1 cellular context compared by ENCODE assay signal in the genomic region with DNA sequence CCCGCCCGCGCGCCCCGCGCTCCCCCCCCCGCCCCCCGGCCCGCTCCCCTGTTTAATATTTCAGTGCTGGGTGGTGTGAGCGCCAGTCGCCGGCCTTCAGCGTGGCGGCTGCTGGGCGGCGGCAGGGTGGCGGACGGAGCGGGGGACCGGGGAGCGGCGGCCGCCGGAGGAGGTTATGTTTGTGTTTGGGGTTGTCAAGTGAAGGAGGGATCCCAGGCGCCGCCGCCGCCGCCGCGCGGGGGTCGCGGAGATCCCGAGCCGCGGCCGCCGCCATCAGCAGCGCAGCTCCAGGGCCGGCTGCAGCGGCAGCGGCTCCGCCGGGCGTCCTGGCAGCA.
TF ChIP-seq lines count a peak whose summit lies in the region.

A gene (plus strand): TSS at position 82 of the 335 bp plus-strand sequence. CDS start 3,317 bp downstream, outside the sequence.

TF ChIP-seq in K562, 482 proteins besides CTCF, POLR2A, EP300 and RAD21 (continued from another document and continues in another):
- TF ChIP-seq, protein P1, sequence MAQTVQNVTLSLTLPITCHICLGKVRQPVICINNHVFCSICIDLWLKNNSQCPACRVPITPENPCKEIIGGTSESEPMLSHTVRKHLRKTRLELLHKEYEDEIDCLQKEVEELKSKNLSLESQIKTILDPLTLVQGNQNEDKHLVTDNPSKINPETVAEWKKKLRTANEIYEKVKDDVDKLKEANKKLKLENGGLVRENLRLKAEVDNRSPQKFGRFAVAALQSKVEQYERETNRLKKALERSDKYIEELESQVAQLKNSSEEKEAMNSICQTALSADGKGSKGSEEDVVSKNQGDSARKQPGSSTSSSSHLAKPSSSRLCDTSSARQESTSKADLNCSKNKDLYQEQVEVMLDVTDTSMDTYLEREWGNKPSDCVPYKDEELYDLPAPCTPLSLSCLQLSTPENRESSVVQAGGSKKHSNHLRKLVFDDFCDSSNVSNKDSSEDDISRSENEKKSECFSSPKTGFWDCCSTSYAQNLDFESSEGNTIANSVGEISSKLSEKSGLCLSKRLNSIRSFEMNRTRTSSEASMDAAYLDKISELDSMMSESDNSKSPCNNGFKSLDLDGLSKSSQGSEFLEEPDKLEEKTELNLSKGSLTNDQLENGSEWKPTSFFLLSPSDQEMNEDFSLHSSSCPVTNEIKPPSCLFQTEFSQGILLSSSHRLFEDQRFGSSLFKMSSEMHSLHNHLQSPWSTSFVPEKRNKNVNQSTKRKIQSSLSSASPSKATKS (CRISPR knock-in tag; IDR thresholded peaks at IDR 0.05), result no peak
- TF ChIP-seq YY1 (IDR thresholded peaks at IDR 0.05; ENCODE audit: borderline replicate concordance in 1 of 3, control insufficient read depth in 1 of 3, extremely low read depth in 1 of 3, insufficient read depth in 3 of 3, insufficient read length in 1 of 3, insufficient replicate concordance in 2 of 3, low read depth in 1 of 3, low read length in 2 of 3) (peak in 1 of 3 experiments; percentile 67), LCOR (CRISPR knock-in tag; IDR thresholded peaks at IDR 0.05) (no peak), NFYB (IDR thresholded peaks at IDR 0.05; ENCODE audit: extremely low read depth, insufficient read length) (no peak), E2F3 (CRISPR knock-in tag; IDR thresholded peaks at IDR 0.05) (no peak), BRD9 (IDR thresholded peaks at IDR 0.05; ENCODE audit: low read depth, partially characterized antibody) (no peak), BCOR (IDR thresholded peaks at IDR 0.05) (no peak), SAP30 (IDR thresholded peaks at IDR 0.05; ENCODE audit: borderline replicate concordance, insufficient read depth, low read depth, low read length, poor library complexity, severe bottlenecking) (peak; percentile 30), NFRKB (IDR thresholded peaks at IDR 0.05; ENCODE audit: low read depth) (no peak), TCF7 (IDR thresholded peaks at IDR 0.05; ENCODE audit: borderline replicate concordance) (no peak), PHF8 (IDR thresholded peaks at IDR 0.05; ENCODE audit: borderline replicate concordance, low read length) (peak; percentile 39; the same call in 1 of the 2 replicates), ZBTB1 (CRISPR knock-in tag; IDR thresholded peaks at IDR 0.05; ENCODE audit: borderline replicate concordance, low read depth) (no peak), ZNF644 (tag; IDR thresholded peaks at IDR 0.05; ENCODE audit: low read depth) (no peak), NONO (IDR thresholded peaks at IDR 0.05; ENCODE audit: low read depth in 2 of 2, low read length in 1 of 2) (peak in 1 of 2 experiments; percentile 32; a peak in 1 of 4 replicates), ZNF445 (CRISPR knock-in tag; IDR thresholded peaks at IDR 0.05; ENCODE audit: low read depth) (no peak), PCBP1 (IDR thresholded peaks at IDR 0.05; ENCODE audit: low read depth, low read length, poor library complexity, severe bottlenecking) (no peak), HNRNPK (IDR thresholded peaks at IDR 0.05; ENCODE audit: low read depth, low read length, poor library complexity, severe bottlenecking) (peak; percentile 8), SNRNP70 (optimal IDR thresholded peaks at IDR 0.05; ENCODE audit: low read depth, low read length) (no peak), ELF1 (tag; IDR thresholded peaks at IDR 0.05) (no peak), ARHGAP35 (IDR thresholded peaks at IDR 0.05; ENCODE audit: partially characterized antibody) (no peak), ERF (CRISPR knock-in tag; IDR thresholded peaks at IDR 0.05) (no peak), HEY1 (CRISPR knock-in tag; IDR thresholded peaks at IDR 0.05; ENCODE audit: borderline replicate concordance) (no peak), MAFF (IDR thresholded peaks at IDR 0.05; ENCODE audit: low read length) (no peak)
- TF ChIP-seq, protein P2, sequence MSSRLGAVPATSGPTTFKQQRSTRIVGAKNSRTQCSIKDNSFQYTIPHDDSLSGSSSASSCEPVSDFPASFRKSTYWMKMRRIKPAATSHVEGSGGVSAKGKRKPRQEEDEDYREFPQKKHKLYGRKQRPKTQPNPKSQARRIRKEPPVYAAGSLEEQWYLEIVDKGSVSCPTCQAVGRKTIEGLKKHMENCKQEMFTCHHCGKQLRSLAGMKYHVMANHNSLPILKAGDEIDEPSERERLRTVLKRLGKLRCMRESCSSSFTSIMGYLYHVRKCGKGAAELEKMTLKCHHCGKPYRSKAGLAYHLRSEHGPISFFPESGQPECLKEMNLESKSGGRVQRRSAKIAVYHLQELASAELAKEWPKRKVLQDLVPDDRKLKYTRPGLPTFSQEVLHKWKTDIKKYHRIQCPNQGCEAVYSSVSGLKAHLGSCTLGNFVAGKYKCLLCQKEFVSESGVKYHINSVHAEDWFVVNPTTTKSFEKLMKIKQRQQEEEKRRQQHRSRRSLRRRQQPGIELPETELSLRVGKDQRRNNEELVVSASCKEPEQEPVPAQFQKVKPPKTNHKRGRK (tag; IDR thresholded peaks at IDR 0.05), result no peak
- TF ChIP-seq, protein P3, sequence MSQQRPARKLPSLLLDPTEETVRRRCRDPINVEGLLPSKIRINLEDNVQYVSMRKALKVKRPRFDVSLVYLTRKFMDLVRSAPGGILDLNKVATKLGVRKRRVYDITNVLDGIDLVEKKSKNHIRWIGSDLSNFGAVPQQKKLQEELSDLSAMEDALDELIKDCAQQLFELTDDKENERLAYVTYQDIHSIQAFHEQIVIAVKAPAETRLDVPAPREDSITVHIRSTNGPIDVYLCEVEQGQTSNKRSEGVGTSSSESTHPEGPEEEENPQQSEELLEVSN (IDR thresholded peaks at IDR 0.05; ENCODE audit: borderline replicate concordance in 1 of 2, extremely low read depth in 1 of 2, insufficient read depth in 1 of 2, insufficient read length in 1 of 2, low read depth in 1 of 2, low read length in 1 of 2, poor library complexity in 1 of 2, severe bottlenecking in 1 of 2), result no peak
- TF ChIP-seq, protein P4, sequence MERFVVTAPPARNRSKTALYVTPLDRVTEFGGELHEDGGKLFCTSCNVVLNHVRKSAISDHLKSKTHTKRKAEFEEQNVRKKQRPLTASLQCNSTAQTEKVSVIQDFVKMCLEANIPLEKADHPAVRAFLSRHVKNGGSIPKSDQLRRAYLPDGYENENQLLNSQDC (CRISPR knock-in tag; IDR thresholded peaks at IDR 0.05), result no peak
- TF ChIP-seq, protein P5, sequence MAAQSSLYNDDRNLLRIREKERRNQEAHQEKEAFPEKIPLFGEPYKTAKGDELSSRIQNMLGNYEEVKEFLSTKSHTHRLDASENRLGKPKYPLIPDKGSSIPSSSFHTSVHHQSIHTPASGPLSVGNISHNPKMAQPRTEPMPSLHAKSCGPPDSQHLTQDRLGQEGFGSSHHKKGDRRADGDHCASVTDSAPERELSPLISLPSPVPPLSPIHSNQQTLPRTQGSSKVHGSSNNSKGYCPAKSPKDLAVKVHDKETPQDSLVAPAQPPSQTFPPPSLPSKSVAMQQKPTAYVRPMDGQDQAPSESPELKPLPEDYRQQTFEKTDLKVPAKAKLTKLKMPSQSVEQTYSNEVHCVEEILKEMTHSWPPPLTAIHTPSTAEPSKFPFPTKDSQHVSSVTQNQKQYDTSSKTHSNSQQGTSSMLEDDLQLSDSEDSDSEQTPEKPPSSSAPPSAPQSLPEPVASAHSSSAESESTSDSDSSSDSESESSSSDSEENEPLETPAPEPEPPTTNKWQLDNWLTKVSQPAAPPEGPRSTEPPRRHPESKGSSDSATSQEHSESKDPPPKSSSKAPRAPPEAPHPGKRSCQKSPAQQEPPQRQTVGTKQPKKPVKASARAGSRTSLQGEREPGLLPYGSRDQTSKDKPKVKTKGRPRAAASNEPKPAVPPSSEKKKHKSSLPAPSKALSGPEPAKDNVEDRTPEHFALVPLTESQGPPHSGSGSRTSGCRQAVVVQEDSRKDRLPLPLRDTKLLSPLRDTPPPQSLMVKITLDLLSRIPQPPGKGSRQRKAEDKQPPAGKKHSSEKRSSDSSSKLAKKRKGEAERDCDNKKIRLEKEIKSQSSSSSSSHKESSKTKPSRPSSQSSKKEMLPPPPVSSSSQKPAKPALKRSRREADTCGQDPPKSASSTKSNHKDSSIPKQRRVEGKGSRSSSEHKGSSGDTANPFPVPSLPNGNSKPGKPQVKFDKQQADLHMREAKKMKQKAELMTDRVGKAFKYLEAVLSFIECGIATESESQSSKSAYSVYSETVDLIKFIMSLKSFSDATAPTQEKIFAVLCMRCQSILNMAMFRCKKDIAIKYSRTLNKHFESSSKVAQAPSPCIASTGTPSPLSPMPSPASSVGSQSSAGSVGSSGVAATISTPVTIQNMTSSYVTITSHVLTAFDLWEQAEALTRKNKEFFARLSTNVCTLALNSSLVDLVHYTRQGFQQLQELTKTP (IDR thresholded peaks at IDR 0.05; ENCODE audit: low read depth in 1 of 2, partially characterized antibody in 2 of 2), result no peak
- TF ChIP-seq, protein P6, sequence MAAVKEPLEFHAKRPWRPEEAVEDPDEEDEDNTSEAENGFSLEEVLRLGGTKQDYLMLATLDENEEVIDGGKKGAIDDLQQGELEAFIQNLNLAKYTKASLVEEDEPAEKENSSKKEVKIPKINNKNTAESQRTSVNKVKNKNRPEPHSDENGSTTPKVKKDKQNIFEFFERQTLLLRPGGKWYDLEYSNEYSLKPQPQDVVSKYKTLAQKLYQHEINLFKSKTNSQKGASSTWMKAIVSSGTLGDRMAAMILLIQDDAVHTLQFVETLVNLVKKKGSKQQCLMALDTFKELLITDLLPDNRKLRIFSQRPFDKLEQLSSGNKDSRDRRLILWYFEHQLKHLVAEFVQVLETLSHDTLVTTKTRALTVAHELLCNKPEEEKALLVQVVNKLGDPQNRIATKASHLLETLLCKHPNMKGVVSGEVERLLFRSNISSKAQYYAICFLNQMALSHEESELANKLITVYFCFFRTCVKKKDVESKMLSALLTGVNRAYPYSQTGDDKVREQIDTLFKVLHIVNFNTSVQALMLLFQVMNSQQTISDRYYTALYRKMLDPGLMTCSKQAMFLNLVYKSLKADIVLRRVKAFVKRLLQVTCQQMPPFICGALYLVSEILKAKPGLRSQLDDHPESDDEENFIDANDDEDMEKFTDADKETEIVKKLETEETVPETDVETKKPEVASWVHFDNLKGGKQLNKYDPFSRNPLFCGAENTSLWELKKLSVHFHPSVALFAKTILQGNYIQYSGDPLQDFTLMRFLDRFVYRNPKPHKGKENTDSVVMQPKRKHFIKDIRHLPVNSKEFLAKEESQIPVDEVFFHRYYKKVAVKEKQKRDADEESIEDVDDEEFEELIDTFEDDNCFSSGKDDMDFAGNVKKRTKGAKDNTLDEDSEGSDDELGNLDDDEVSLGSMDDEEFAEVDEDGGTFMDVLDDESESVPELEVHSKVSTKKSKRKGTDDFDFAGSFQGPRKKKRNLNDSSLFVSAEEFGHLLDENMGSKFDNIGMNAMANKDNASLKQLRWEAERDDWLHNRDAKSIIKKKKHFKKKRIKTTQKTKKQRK (IDR thresholded peaks at IDR 0.05; ENCODE audit: borderline replicate concordance, low read depth, low read length), result no peak
- TF ChIP-seq, protein P7, sequence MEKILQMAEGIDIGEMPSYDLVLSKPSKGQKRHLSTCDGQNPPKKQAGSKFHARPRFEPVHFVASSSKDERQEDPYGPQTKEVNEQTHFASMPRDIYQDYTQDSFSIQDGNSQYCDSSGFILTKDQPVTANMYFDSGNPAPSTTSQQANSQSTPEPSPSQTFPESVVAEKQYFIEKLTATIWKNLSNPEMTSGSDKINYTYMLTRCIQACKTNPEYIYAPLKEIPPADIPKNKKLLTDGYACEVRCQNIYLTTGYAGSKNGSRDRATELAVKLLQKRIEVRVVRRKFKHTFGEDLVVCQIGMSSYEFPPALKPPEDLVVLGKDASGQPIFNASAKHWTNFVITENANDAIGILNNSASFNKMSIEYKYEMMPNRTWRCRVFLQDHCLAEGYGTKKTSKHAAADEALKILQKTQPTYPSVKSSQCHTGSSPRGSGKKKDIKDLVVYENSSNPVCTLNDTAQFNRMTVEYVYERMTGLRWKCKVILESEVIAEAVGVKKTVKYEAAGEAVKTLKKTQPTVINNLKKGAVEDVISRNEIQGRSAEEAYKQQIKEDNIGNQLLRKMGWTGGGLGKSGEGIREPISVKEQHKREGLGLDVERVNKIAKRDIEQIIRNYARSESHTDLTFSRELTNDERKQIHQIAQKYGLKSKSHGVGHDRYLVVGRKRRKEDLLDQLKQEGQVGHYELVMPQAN (IDR thresholded peaks at IDR 0.05; ENCODE audit: borderline replicate concordance), result no peak
- TF ChIP-seq, protein P8, sequence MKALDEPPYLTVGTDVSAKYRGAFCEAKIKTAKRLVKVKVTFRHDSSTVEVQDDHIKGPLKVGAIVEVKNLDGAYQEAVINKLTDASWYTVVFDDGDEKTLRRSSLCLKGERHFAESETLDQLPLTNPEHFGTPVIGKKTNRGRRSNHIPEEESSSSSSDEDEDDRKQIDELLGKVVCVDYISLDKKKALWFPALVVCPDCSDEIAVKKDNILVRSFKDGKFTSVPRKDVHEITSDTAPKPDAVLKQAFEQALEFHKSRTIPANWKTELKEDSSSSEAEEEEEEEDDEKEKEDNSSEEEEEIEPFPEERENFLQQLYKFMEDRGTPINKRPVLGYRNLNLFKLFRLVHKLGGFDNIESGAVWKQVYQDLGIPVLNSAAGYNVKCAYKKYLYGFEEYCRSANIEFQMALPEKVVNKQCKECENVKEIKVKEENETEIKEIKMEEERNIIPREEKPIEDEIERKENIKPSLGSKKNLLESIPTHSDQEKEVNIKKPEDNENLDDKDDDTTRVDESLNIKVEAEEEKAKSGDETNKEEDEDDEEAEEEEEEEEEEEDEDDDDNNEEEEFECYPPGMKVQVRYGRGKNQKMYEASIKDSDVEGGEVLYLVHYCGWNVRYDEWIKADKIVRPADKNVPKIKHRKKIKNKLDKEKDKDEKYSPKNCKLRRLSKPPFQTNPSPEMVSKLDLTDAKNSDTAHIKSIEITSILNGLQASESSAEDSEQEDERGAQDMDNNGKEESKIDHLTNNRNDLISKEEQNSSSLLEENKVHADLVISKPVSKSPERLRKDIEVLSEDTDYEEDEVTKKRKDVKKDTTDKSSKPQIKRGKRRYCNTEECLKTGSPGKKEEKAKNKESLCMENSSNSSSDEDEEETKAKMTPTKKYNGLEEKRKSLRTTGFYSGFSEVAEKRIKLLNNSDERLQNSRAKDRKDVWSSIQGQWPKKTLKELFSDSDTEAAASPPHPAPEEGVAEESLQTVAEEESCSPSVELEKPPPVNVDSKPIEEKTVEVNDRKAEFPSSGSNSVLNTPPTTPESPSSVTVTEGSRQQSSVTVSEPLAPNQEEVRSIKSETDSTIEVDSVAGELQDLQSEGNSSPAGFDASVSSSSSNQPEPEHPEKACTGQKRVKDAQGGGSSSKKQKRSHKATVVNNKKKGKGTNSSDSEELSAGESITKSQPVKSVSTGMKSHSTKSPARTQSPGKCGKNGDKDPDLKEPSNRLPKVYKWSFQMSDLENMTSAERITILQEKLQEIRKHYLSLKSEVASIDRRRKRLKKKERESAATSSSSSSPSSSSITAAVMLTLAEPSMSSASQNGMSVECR (CRISPR knock-in tag; IDR thresholded peaks at IDR 0.05), result no peak
- TF ChIP-seq, protein P9, sequence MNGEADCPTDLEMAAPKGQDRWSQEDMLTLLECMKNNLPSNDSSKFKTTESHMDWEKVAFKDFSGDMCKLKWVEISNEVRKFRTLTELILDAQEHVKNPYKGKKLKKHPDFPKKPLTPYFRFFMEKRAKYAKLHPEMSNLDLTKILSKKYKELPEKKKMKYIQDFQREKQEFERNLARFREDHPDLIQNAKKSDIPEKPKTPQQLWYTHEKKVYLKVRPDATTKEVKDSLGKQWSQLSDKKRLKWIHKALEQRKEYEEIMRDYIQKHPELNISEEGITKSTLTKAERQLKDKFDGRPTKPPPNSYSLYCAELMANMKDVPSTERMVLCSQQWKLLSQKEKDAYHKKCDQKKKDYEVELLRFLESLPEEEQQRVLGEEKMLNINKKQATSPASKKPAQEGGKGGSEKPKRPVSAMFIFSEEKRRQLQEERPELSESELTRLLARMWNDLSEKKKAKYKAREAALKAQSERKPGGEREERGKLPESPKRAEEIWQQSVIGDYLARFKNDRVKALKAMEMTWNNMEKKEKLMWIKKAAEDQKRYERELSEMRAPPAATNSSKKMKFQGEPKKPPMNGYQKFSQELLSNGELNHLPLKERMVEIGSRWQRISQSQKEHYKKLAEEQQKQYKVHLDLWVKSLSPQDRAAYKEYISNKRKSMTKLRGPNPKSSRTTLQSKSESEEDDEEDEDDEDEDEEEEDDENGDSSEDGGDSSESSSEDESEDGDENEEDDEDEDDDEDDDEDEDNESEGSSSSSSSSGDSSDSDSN (IDR thresholded peaks at IDR 0.05; ENCODE audit: borderline replicate concordance in 1 of 2, low read depth in 2 of 2, low read length in 2 of 2), result peak in 1 of 2 experiments; percentile 56; a peak in 2 of 4 replicates
